ENCODE assay signal across 18 cellular contexts in the genomic region with DNA sequence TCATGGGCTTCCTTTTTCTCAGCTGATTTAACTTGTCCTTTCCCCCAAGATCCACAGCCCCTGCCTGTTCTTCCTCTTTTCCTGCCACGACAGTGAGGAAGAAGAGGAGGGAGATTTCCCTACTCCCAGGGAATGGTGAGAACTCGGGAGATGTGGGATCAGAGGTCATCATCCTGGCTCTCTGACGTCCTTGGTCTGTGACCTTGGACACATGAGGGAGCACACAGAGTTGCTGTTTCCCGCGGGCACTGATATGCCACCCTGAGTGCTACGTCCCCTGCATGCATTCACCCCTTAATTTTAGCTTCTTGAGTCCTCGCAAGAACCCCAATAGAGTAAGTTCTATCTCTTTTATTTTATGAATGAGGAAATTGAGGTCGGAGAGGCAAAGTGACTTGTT.
"Had no signal": no experiment of that assay in that cellular context is flagged by ENCODE, and none has a peak within 500 bp of the region (broad histone marks: within the 10 kb centered on the region; RNA-seq: fewer than 3 reads in every experiment).

No MANE protein-coding gene starts in this region.

- H3K4me3 ChIP-seq: spleen, tibial nerve had no signal

- H3K9me3 ChIP-seq: neutrophil, spleen, tibial nerve had no signal

- ATAC-seq: activated CD8-positive, alpha-beta T cell treated with anti-CD3 and anti-CD28 coated beads for 36 hours; activated T-helper 17 cell treated with anti-CD3 and anti-CD28 coated beads, Interleukin-2, amount 50 U/mL, for 72 hours; esophagus mucosa; left ventricle myocardium superior; naive thymus-derived CD8-positive, alpha-beta T cell had no signal

- H3K4me3 Mint-ChIP-seq: activated B cell treated with CpG ODN at 0.5 μM for 24 hours; activated CD8-positive, alpha-beta T cell treated with anti-CD3 and anti-CD28 coated beads for 36 hours; activated T-helper 17 cell treated with anti-CD3 and anti-CD28 coated beads, Interleukin-2, amount 50 U/mL, for 72 hours; naive thymus-derived CD8-positive, alpha-beta T cell had no signal

- DNase-seq: activated B cell treated with CpG ODN at 0.5 μM for 24 hours; activated CD4-positive, alpha-beta T cell treated with anti-CD3 and anti-CD28 coated beads for 4 hours; activated CD8-positive, alpha-beta T cell treated with anti-CD3 and anti-CD28 coated beads for 36 hours; activated naive CD4-positive, alpha-beta T cell; activated T-cell treated with anti-CD3 and anti-CD28 coated beads, Interleukin-2, amount 50 U/mL, for 1 hour; cerebellar nuclear complex; effector CD8-positive, alpha-beta T cell; left ventricle myocardium superior; naive thymus-derived CD8-positive, alpha-beta T cell; spleen; stimulated activated CD8-positive, alpha-beta memory T cell treated with anti-CD3 and anti-CD28 coated beads, Interleukin-4, amount 100 ng/mL, for 48 hours; stimulated activated naive CD4-positive, alpha-beta T cell; substantia nigra had no signal

- H3K9me3 Mint-ChIP-seq: activated B cell treated with CpG ODN at 0.5 μM for 24 hours; activated CD8-positive, alpha-beta T cell treated with anti-CD3 and anti-CD28 coated beads for 36 hours; activated T-helper 17 cell treated with anti-CD3 and anti-CD28 coated beads, Interleukin-2, amount 50 U/mL, for 72 hours; naive thymus-derived CD8-positive, alpha-beta T cell had no signal

- H3K27ac Mint-ChIP-seq: activated B cell treated with CpG ODN at 0.5 μM for 24 hours; activated CD8-positive, alpha-beta T cell treated with anti-CD3 and anti-CD28 coated beads for 36 hours; activated T-helper 17 cell treated with anti-CD3 and anti-CD28 coated beads, Interleukin-2, amount 50 U/mL, for 72 hours; naive thymus-derived CD8-positive, alpha-beta T cell had no signal

- H3K27ac ChIP-seq: parathyroid adenoma had no signal

- H3K36me3 ChIP-seq: neutrophil had no signal

- H3K27me3 ChIP-seq: neutrophil, spleen, tibial nerve had no signal

- H3K9ac ChIP-seq: parathyroid adenoma had no signal

- H3K36me3 Mint-ChIP-seq: naive thymus-derived CD8-positive, alpha-beta T cell had no signal

- H3K4me1 ChIP-seq: parathyroid adenoma had no signal

- H2AFZ ChIP-seq: parathyroid adenoma had no signal

- H3K27me3 Mint-ChIP-seq: activated B cell treated with CpG ODN at 0.5 μM for 24 hours; activated CD8-positive, alpha-beta T cell treated with anti-CD3 and anti-CD28 coated beads for 36 hours; activated T-helper 17 cell treated with anti-CD3 and anti-CD28 coated beads, Interleukin-2, amount 50 U/mL, for 72 hours had no signal
